ENCODE assay signal across 34 cellular contexts in genomic region chr22:45807156-45807915, GRCh38.
DNase-seq lines count a peak whose midpoint lies in the region; ATAC-seq, FAIRE-seq and TF ChIP-seq lines count a peak whose summit lies in the region.
"Had no signal": no experiment of that assay in that cellular context is flagged by ENCODE, and none has a peak within 500 bp of the region (broad histone marks: within the 10 kb centered on the region; RNA-seq: fewer than 3 reads in every experiment).

No MANE protein-coding gene starts in this region.

- ATAC-seq in HG03571 (IDR thresholded peaks at IDR 0.05; ENCODE audit: unreplicated experiment): no peak
- no peak for ATAC-seq in HG03442 (IDR thresholded peaks at IDR 0.05; ENCODE audit: unreplicated experiment)
- no peak for ATAC-seq in GM21367 (IDR thresholded peaks at IDR 0.05; ENCODE audit: unreplicated experiment)
- ATAC-seq: activated CD8-positive, alpha-beta T cell treated with anti-CD3 and anti-CD28 coated beads, Interleukin-2, amount 10 ng/mL, durations not matched to agents 7 days and 5 days; activated T-helper 17 cell treated with anti-CD3 and anti-CD28 coated beads, Interleukin-2, amount 50 U/mL, for 72 hours; right lobe of liver; stimulated activated naive CD8-positive, alpha-beta T cell treated with anti-CD3 and anti-CD28 coated beads, Interleukin-15, amount 100 ng/mL, for 72 hours had no signal

- DNase-seq in H4 (ENCODE audit: low spot score) (peak; percentile 69), SJSA1 (ENCODE audit: low read depth in 1 of 2, low spot score in 2 of 2) (peak; percentile 63 to 76), fibroblast of lung (ENCODE audit: low read depth in 2 of 2) (peak; percentile 14 to 43), urothelium cell line (ENCODE audit: low spot score) (no peak)
- DNase-seq: activated CD4-positive, alpha-beta T cell treated with anti-CD3 and anti-CD28 coated beads for 4 hours; activated CD8-positive, alpha-beta T cell treated with anti-CD3 and anti-CD28 coated beads, Interleukin-2, amount 10 ng/mL, durations not matched to agents 7 days and 5 days; activated naive CD4-positive, alpha-beta T cell treated with anti-CD3 and anti-CD28 coated beads, Interleukin-2, amount 50 U/mL, for 16 hours; amniotic stem cell; DMS153; effector memory CD4-positive, alpha-beta T cell; GOT3; kidney; midbrain; naive B cell; NCI-H1417 treated with DMSO at 0.1 percent for 48 hours; NCI-H2081 treated with DMSO at 0.1 percent for 48 hours; NCI-H2227 treated with DMSO at 0.1 percent for 48 hours; Peyer's patch; right lobe of liver; SHP77 treated with DMSO at 0.1 percent for 48 hours; spleen; stimulated activated CD4-positive, alpha-beta T cell treated with anti-CD3 and anti-CD28 coated beads, Interleukin-2, amount 100 ng/mL, for 24 hours; stimulated activated naive CD8-positive, alpha-beta T cell treated with anti-CD3 and anti-CD28 coated beads, Interleukin-15, amount 100 ng/mL, for 72 hours; thyroid gland; WERI-Rb-1 had no signal

- H3K4me3 ChIP-seq in SJSA1: no peak overlapping the region
- no peak overlapping the region for H3K4me3 ChIP-seq in fibroblast of lung (replicated peaks in 1 of 4; ENCODE audit: control extremely low read depth in 1 of 4, insufficient read depth in 1 of 4, low read depth in 3 of 4, low read length in 4 of 4)
- H3K4me3 ChIP-seq: Peyer's patch, right lobe of liver, spleen, thyroid gland, vagina had no signal

- H3K9ac ChIP-seq in fibroblast of lung (ENCODE audit: insufficient read depth, low read length): no peak overlapping the region

- no peak overlapping the region for H3K4me2 ChIP-seq in fibroblast of lung (ENCODE audit: extremely low read depth, insufficient read depth, low read length)

- peak; percentile 74 for FAIRE-seq in urothelium cell line (lab: Jason Lieb, UNC)
- FAIRE-seq: bronchial epithelial cell, colon, GM12892, kidney had no signal

- no peak for TF ChIP-seq CTCF in fibroblast of lung (conservative IDR thresholded peaks at IDR 0.05 in 1 of 2, IDR thresholded peaks at IDR 0.05 in 1 of 2; ENCODE audit: low read depth in 1 of 2, low read length in 2 of 2)

- peaks cover 41% of the 10 kb centered on the region for H3K36me3 ChIP-seq in SJSA1
- peaks cover 3% of the 10 kb centered on the region for H3K36me3 ChIP-seq in fibroblast of lung (ENCODE audit: control insufficient read depth, insufficient read depth, low read length)

- no peaks in the 10 kb centered on the region for H3K79me2 ChIP-seq in fibroblast of lung (ENCODE audit: control insufficient read depth, insufficient read depth, low read length)

- H3K9me3 ChIP-seq in SJSA1 (replicated peaks): no peaks in the 10 kb centered on the region
- no peaks in the 10 kb centered on the region for H3K9me3 ChIP-seq in fibroblast of lung (ENCODE audit: control insufficient read depth, insufficient read depth, low read depth, low read length)
- H3K9me3 ChIP-seq: Peyer's patch, right lobe of liver, spleen, thyroid gland, vagina had no signal

- H2AFZ ChIP-seq in fibroblast of lung (ENCODE audit: low read length): no peak overlapping the region

- H3K27me3 ChIP-seq in SJSA1 (replicated peaks) (no peaks in the 10 kb centered on the region), fibroblast of lung (ENCODE audit: control insufficient read depth, insufficient read depth, low read length) (no peaks in the 10 kb centered on the region)
- H3K27me3 ChIP-seq: Peyer's patch, right lobe of liver, spleen, thyroid gland, vagina had no signal

- H3K4me1 ChIP-seq in SJSA1 (replicated peaks) (peaks cover 46% of the 10 kb centered on the region), fibroblast of lung (ENCODE audit: control insufficient read depth, extremely low read depth, insufficient read depth, low read length) (peaks cover 3% of the 10 kb centered on the region)
- H3K4me1 ChIP-seq: Peyer's patch, right lobe of liver, thyroid gland had no signal

- H3K27ac ChIP-seq in SJSA1: peak overlapping the region; percentile 50
- H3K27ac ChIP-seq in fibroblast of lung (ENCODE audit: insufficient read depth, low read length): no peak overlapping the region
- H3K27ac ChIP-seq: HL-60, Peyer's patch, right lobe of liver, spleen, thyroid gland, vagina, WERI-Rb-1 had no signal

- no peaks in the 10 kb centered on the region for H4K20me1 ChIP-seq in fibroblast of lung (ENCODE audit: control insufficient read depth, extremely low read depth, insufficient read depth, low read length)
